In genomic region chr9:106864533-106865143, GRCh38 we compare ENCODE assay signal across 8 cellular contexts. TPM values are rescaled to one million over a fixed set of nuclear protein-coding genes. Genes with fewer than 3 reads are reported as not detected.
DNase-seq lines count a peak whose midpoint lies in the region; ATAC-seq and TF ChIP-seq lines count a peak whose summit lies in the region.

No MANE protein-coding gene starts in this region.

- WGBS in lower leg skin, 2 donors: 10 to 16% methylated on average over 7 of the region's 7 CpGs
- 14 to 21% methylated on average over 7 of the region's 7 CpGs for WGBS in upper lobe of left lung, 2 donors

- no peak for TF ChIP-seq CTCF in lower leg skin (IDR thresholded peaks at IDR 0.05)
- no peak for TF ChIP-seq CTCF in upper lobe of left lung (IDR thresholded peaks at IDR 0.05)

- H3K36me3 ChIP-seq in BLaER1 (no peaks in the 10 kb centered on the region), upper lobe of left lung (no peaks in the 10 kb centered on the region)

- peak overlapping the region; percentile 73 for H3K4me3 ChIP-seq in BLaER1
- peak overlapping the region; percentile 85 for H3K4me3 ChIP-seq in Jurkat, Clone E6-1 (ENCODE audit: low read length)
- H3K4me3 ChIP-seq in lower leg skin (ENCODE audit: low read depth, poor library complexity, severe bottlenecking): peak overlapping the region; percentile 78
- peak overlapping the region in 3 of 4 donors; percentile 67 to 77 (median 74) for H3K4me3 ChIP-seq in upper lobe of left lung

- intact Hi-C loops in lower leg skin (cut with DNase I; ENCODE audit: low total_unique reads): no loop called here

- H4K20me1 ChIP-seq in BLaER1: no peaks in the 10 kb centered on the region

- no peak for TF ChIP-seq EP300 in upper lobe of left lung (IDR thresholded peaks at IDR 0.05)

- H3K27ac ChIP-seq in BLaER1 (peak overlapping the region; percentile 74), caudate nucleus (ENCODE audit: low read depth, low read length) (peak overlapping the region; percentile 91), upper lobe of left lung (peak overlapping the region; percentile 79 to 90 (median 88))

- peak overlapping the region; percentile 84 for H3K4me2 ChIP-seq in BLaER1

- H3K9ac ChIP-seq in BLaER1: peak overlapping the region; percentile 76

- H3K9me3 ChIP-seq in BLaER1: peaks cover 22% of the 10 kb centered on the region
- no peaks in the 10 kb centered on the region for H3K9me3 ChIP-seq in upper lobe of left lung

- TF ChIP-seq POLR2A in lower leg skin (IDR thresholded peaks at IDR 0.05) (no peak), upper lobe of left lung (IDR thresholded peaks at IDR 0.05) (peak in 1 of 4 donors; percentile 10)

- no peak for DNase-seq in Jurkat, Clone E6-1 (ENCODE audit: low read depth, low spot score)
- DNase-seq in caudate nucleus (lab: John Stamatoyannopoulos, UW) (peak in 19 of 61 donors; percentile 15 to 75 (median 57)), lower leg skin (ENCODE audit: low spot score in 2 of 2) (no peak), upper lobe of left lung (no peak), LoVo (ENCODE audit: low spot score) (no peak), KG1 (lab: John Stamatoyannopoulos, UW) (no peak)

- H3K4me1 ChIP-seq in BLaER1 (peaks cover 17% of the 10 kb centered on the region; the same call in 1 of the 2 replicates), upper lobe of left lung (peaks cover 24 to 39% (median 32%) of the 10 kb centered on the region in 4 donors)

- H3K27me3 ChIP-seq in BLaER1: no peaks in the 10 kb centered on the region
- H3K27me3 ChIP-seq in upper lobe of left lung: peaks cover 0 to 3% (median 0%) of the 10 kb centered on the region in 4 donors

- ATAC-seq in upper lobe of left lung (ENCODE audit: low FRiP score in 2 of 2) (no peak), GM18520 (IDR thresholded peaks at IDR 0.05; ENCODE audit: unreplicated experiment) (no peak)

RNA-seq across cellular contexts. Expression of gene ZNF462, which starts 1.7 kb away (rescaled TPM):
- polyA plus RNA-seq in Jurkat, Clone E6-1 (2012; ENCODE audit: insufficient read depth, insufficient read length): 2.8 TPM
- total RNA-seq in lower leg skin: 10 to 100 TPM; 13.3 to 19.9 (median 16.2) TPM
- total RNA-seq in upper lobe of left lung: 10 to 100 TPM; 17.9 to 85.9 (median 21.2) TPM
